ENCODE assay signal across 8 cellular contexts in the genomic region with DNA sequence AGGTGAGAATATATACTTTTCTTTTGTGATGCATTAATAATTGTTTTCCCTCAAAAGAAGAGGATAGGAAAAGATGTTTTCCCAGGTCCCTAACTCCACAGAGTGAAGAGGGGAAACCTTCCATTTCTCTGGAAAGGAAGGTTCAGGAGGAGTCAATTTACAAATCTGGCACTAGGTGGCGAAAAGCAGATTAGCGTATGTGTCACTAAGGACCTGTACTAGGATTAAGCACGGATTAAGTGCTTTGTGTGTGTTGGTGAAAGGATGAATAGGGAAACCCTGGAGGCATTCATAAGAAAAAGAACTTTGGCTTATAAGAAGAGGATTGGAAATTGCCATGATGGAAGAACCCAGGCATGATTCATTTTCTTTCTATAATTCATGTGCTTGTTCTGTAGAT.
DNase-seq lines count a peak whose midpoint lies in the region; ATAC-seq, FAIRE-seq and TF ChIP-seq lines count a peak whose summit lies in the region.

No MANE protein-coding gene starts in this region.

- no peak overlapping the region for H3K4me3 Mint-ChIP-seq in activated naive CD4-positive, alpha-beta T cell treated with anti-CD3 and anti-CD28 coated beads, Interleukin-2, amount 10 ng/mL, durations not matched to agents 7 days and 5 days

- intact Hi-C loops in pancreas (cut with DNase I), result loop anchor here in 1 of 3 donors (10.0 kb wide), 1 partner anchor 551 kb away; no protein-coding TSS in a partner anchor

- H3K4me3 ChIP-seq in cardiac fibroblast (replicated peaks in 1 of 2; ENCODE audit: low read depth in 2 of 2, low read length in 2 of 2) (no peak overlapping the region), pancreas (no peak overlapping the region)

- CTCF ChIA-PET in activated naive CD4-positive, alpha-beta T cell treated with anti-CD3 and anti-CD28 coated beads, Interleukin-2, amount 10 ng/mL, durations not matched to agents 7 days and 5 days (lab: Charles Lee), result interaction anchor here (1.0 kb wide), 1 partner anchor 699 kb away, joined by 3 read pairs; no protein-coding TSS in a partner anchor

- H3K4me1 Mint-ChIP-seq in activated naive CD4-positive, alpha-beta T cell treated with anti-CD3 and anti-CD28 coated beads, Interleukin-2, amount 10 ng/mL, durations not matched to agents 7 days and 5 days, result no peaks in the 10 kb centered on the region

- no peak for FAIRE-seq in pancreas (lab: Jason Lieb, UNC)

- ATAC-seq in pancreas, result peak in 3 of 4 donors; percentile 32 to 57 (median 44)
- ATAC-seq in GM19328 (IDR thresholded peaks at IDR 0.05; ENCODE audit: unreplicated experiment), result no peak

- H3K27me3 Mint-ChIP-seq in activated naive CD4-positive, alpha-beta T cell treated with anti-CD3 and anti-CD28 coated beads, Interleukin-2, amount 10 ng/mL, durations not matched to agents 7 days and 5 days, result peaks cover 6% of the 10 kb centered on the region

- no peaks in the 10 kb centered on the region for H3K36me3 ChIP-seq in pancreas

- no peaks in the 10 kb centered on the region for H3K36me3 Mint-ChIP-seq in activated naive CD4-positive, alpha-beta T cell treated with anti-CD3 and anti-CD28 coated beads, Interleukin-2, amount 10 ng/mL, durations not matched to agents 7 days and 5 days

- peak; percentile 35 for TF ChIP-seq CTCF in cardiac fibroblast (IDR thresholded peaks at IDR 0.05; ENCODE audit: low read depth, low read length)
- TF ChIP-seq CTCF in pancreas (IDR thresholded peaks at IDR 0.05), result peak in 1 of 4 donors; percentile 7

- WGBS in pancreas, 2 donors, result 27 to 40% methylated on average over 3 of the region's 3 CpGs

- no peaks in the 10 kb centered on the region for H3K9me3 ChIP-seq in pancreas

- H3K27ac ChIP-seq in pancreas, result no peak overlapping the region

- H3K27me3 ChIP-seq in pancreas, result peaks cover 0 to 7% (median 1%) of the 10 kb centered on the region in 4 donors

- DNase-seq in NCI-H146 (lab: John Stamatoyannopoulos, UW), result peak; percentile 55
- DNase-seq in NCI-H146 treated with DMSO at 0.1 percent for 48 hours (lab: John Stamatoyannopoulos, UW; ENCODE audit: unreplicated experiment), result no peak
- peak; percentile 14 for DNase-seq in NCI-H1092 (lab: John Stamatoyannopoulos, UW)
- peak; percentile 19 to 32 for DNase-seq in cardiac fibroblast (ENCODE audit: low read depth in 2 of 2)
- no peak for DNase-seq in pancreas
- no peak for DNase-seq in activated naive CD4-positive, alpha-beta T cell treated with anti-CD3 and anti-CD28 coated beads, Interleukin-2, amount 10 ng/mL, durations not matched to agents 7 days and 5 days
- DNase-seq in OCI-M2 (lab: John Stamatoyannopoulos, UW; ENCODE audit: unreplicated experiment), result no peak

- H3K4me1 ChIP-seq in pancreas, result no peaks in the 10 kb centered on the region

- no peaks in the 10 kb centered on the region for H3K9me3 Mint-ChIP-seq in activated naive CD4-positive, alpha-beta T cell treated with anti-CD3 and anti-CD28 coated beads, Interleukin-2, amount 10 ng/mL, durations not matched to agents 7 days and 5 days

- no peak overlapping the region for H3K27ac Mint-ChIP-seq in activated naive CD4-positive, alpha-beta T cell treated with anti-CD3 and anti-CD28 coated beads, Interleukin-2, amount 10 ng/mL, durations not matched to agents 7 days and 5 days

Comparison
In these comparisons a context has a peak if more than half of its experiments do, and no peak if none do; other contexts are left out.
1. DNase-seq: peak in NCI-H146 (single experiment), NCI-H1092 (single experiment) and cardiac fibroblast (2 of 2); none in NCI-H146 treated with DMSO at 0.1 percent for 48 hours (single experiment), pancreas (0 of 6), activated naive CD4-positive, alpha-beta T cell treated with anti-CD3 and anti-CD28 coated beads, Interleukin-2, amount 10 ng/mL, durations not matched to agents 7 days and 5 days (single experiment) and OCI-M2 (single experiment).